1 cellular context compared by ENCODE assay signal in the genomic region with DNA sequence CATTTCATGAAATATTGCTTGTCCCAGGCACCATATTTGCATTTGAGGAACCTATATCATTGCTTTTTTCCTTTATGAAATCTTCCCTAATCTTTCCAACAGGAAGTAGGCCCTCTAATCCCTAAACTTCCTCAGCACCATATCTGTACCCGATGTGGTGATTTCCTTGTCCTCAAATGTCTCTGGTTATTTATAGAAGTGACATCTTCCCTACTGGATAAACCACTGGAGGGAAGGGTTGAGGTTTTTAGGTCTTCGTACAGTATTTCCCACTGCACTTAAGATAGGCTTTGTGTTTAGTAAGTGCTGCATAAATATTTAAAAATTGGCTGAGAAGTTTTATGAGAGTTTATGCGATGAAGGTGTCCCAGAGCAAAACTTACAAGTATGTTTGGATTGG.
TF ChIP-seq lines count a peak whose summit lies in the region.

No MANE protein-coding gene starts in this region.

TF ChIP-seq in IMR-90, 13 proteins besides CTCF, POLR2A, EP300 and RAD21:
- no peak for TF ChIP-seq CEBPB (IDR thresholded peaks at IDR 0.05; ENCODE audit: low read depth, low read length)
- TF ChIP-seq MAZ (IDR thresholded peaks at IDR 0.05; ENCODE audit: borderline replicate concordance, low read depth, low read length), result no peak
- no peak for TF ChIP-seq MXI1 (IDR thresholded peaks at IDR 0.05; ENCODE audit: borderline replicate concordance, low read depth, low read length)
- TF ChIP-seq SMC3 (IDR thresholded peaks at IDR 0.05; ENCODE audit: low read depth, low read length), result no peak
- no peak for TF ChIP-seq FOS (IDR thresholded peaks at IDR 0.05; ENCODE audit: low read depth, low read length)
- TF ChIP-seq RFX5 (IDR thresholded peaks at IDR 0.05; ENCODE audit: low read depth, low read length), result no peak
